1 cellular context compared by ENCODE assay signal in genomic region chr16:49700222-49700927, GRCh38.
TF ChIP-seq lines count a peak whose summit lies in the region.

No MANE protein-coding gene starts in this region.

TF ChIP-seq in HEK293, 187 proteins besides CTCF, POLR2A, EP300 and RAD21 (continued from another document):
- peak; percentile 52 for TF ChIP-seq SP2 (tag by site-specific recombination; IDR thresholded peaks at IDR 0.05)
- no peak for TF ChIP-seq MYNN (tag by site-specific recombination; IDR thresholded peaks at IDR 0.05; ENCODE audit: borderline replicate concordance)
- TF ChIP-seq ZBTB20 (tag by site-specific recombination; IDR thresholded peaks at IDR 0.05): peak; percentile 41; the same call in 1 of the 2 replicates
- TF ChIP-seq ZBTB10 (tag by site-specific recombination; IDR thresholded peaks at IDR 0.05): no peak
- TF ChIP-seq GLIS2 (tag by site-specific recombination; IDR thresholded peaks at IDR 0.05): peak; percentile 41
- TF ChIP-seq, protein P1, sequence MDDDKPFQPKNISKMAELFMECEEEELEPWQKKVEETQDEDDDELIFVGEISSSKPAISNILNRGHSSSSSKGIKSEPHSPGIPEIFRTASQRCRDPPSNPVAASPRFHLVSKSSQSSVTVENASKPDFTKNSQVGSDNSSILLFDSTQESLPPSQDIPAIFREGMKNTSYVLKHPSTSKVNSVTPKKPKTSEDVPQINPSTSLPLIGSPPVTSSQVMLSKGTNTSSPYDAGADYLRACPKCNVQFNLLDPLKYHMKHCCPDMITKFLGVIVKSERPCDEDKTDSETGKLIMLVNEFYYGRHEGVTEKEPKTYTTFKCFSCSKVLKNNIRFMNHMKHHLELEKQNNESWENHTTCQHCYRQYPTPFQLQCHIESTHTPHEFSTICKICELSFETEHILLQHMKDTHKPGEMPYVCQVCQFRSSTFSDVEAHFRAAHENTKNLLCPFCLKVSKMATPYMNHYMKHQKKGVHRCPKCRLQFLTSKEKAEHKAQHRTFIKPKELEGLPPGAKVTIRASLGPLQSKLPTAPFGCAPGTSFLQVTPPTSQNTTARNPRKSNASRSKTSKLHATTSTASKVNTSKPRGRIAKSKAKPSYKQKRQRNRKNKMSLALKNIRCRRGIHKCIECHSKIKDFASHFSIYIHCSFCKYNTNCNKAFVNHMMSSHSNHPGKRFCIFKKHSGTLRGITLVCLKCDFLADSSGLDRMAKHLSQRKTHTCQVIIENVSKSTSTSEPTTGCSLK (tag by site-specific recombination; IDR thresholded peaks at IDR 0.05): no peak
- no peak for TF ChIP-seq ZNF221 (tag by site-specific recombination; IDR thresholded peaks at IDR 0.05; ENCODE audit: borderline replicate concordance)
- no peak for TF ChIP-seq ZNF529 (tag by site-specific recombination; IDR thresholded peaks at IDR 0.05; ENCODE audit: insufficient replicate concordance)
- no peak for TF ChIP-seq ZNF404 (tag by site-specific recombination; IDR thresholded peaks at IDR 0.05)
TF ChIP-seq in HEK293: peak in this region for 14.
